ENCODE assay signal across 21 cellular contexts in the genomic region with DNA sequence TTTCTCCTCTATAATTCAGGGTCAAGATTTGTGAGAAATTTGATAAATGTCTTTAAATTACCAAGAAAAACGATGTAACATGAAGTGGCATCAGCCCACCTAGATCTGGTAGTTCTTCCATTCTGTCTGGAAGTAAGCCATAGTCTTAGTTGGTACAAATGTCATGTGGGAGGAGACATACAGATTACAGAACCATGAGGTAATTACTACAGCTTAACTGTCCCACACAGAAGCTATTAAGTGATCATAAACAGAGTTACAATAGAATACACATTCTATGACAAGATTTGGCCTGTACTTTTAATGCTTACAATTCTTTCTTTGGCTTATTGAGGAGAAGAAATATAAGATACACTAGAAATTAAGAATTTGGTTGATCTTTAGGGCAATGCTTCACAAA. TPM values are rescaled to one million over a fixed set of nuclear protein-coding genes. Genes with fewer than 3 reads are reported as not detected.
"Had no signal": no experiment of that assay in that cellular context is flagged by ENCODE, and none has a peak within 500 bp of the region (broad histone marks: within the 10 kb centered on the region; RNA-seq: fewer than 3 reads in every experiment).

No MANE protein-coding gene starts in this region.

- ATAC-seq: activated CD8-positive, alpha-beta memory T cell treated with anti-CD3 and anti-CD28 coated beads, Interleukin-2, amount 10 ng/mL, durations not matched to agents 7 days and 5 days; activated CD8-positive, alpha-beta T cell treated with anti-CD3 and anti-CD28 coated beads, Interleukin-2, amount 10 ng/mL, durations not matched to agents 7 days and 5 days; activated naive CD4-positive, alpha-beta T cell treated with anti-CD3 and anti-CD28 coated beads, Interleukin-2, amount 50 U/mL, for 72 hours; activated T-cell treated with anti-CD3 and anti-CD28 coated beads, Interleukin-2, amount 50 U/mL, for 72 hours; foreskin keratinocyte; heart right ventricle; left lobe of liver; naive thymus-derived CD4-positive, alpha-beta T cell; WTC11 had no signal

- DNase-seq: activated CD4-positive, alpha-beta T cell treated with anti-CD3 and anti-CD28 coated beads for 1 hour; activated CD8-positive, alpha-beta memory T cell treated with anti-CD3 and anti-CD28 coated beads, Interleukin-2, amount 10 ng/mL, durations not matched to agents 7 days and 5 days; activated CD8-positive, alpha-beta T cell treated with anti-CD3 and anti-CD28 coated beads, Interleukin-2, amount 10 ng/mL, durations not matched to agents 7 days and 5 days; activated naive CD4-positive, alpha-beta T cell; activated T-cell treated with anti-CD3 and anti-CD28 coated beads, Interleukin-2, amount 50 U/mL, for 72 hours; endodermal cell; foreskin keratinocyte; heart right ventricle; midbrain; naive thymus-derived CD4-positive, alpha-beta T cell; ovary; retina; sigmoid colon; stimulated activated CD4-positive, alpha-beta T cell treated with anti-CD3 and anti-CD28 coated beads, Interleukin-15, amount 100 ng/mL, for 24 hours; stimulated activated naive CD4-positive, alpha-beta T cell; T-helper 2 cell had no signal

- FAIRE-seq: bronchial epithelial cell had no signal

RNA-seq across cellular contexts. Expression of gene SIX1, which starts 13.7 kb away (rescaled TPM):
- total RNA-seq: activated CD8-positive, alpha-beta T cell treated with anti-CD3 and anti-CD28 coated beads, Interleukin-2, amount 10 ng/mL, durations not matched to agents 7 days and 5 days; activated naive CD4-positive, alpha-beta T cell treated with anti-CD3 and anti-CD28 coated beads, Interleukin-2, amount 50 U/mL, for 72 hours; activated T-cell treated with anti-CD3 and anti-CD28 coated beads, Interleukin-2, amount 50 U/mL, for 72 hours; foreskin keratinocyte; left lobe of liver had no signal
- polyA plus RNA-seq: foreskin keratinocyte; naive thymus-derived CD4-positive, alpha-beta T cell; neural cell had no signal
